In genomic region chr12:116306536-116306935, GRCh38 we compare ENCODE assay signal across 24 cellular contexts. TPM values are rescaled to one million over a fixed set of nuclear protein-coding genes. Genes with fewer than 3 reads are reported as not detected.
A peak's percentile ranks its signal among the peaks of the same experiment; 100 is the strongest.
DNase-seq lines count a peak whose midpoint lies in the region; ATAC-seq and TF ChIP-seq lines count a peak whose summit lies in the region.
"Had no signal": no experiment of that assay in that cellular context is flagged by ENCODE, and none has a peak within 500 bp of the region (broad histone marks: within the 10 kb centered on the region; RNA-seq: fewer than 3 reads in every experiment).

No MANE protein-coding gene starts in this region.

- H3K79me2 ChIP-seq in trophoblast cell (ENCODE audit: control insufficient read depth, insufficient read depth, low read length, poor library complexity) (no peaks in the 10 kb centered on the region), H9 (ENCODE audit: insufficient read depth, low read length) (no peaks in the 10 kb centered on the region)

- no peak overlapping the region for H3T11ph ChIP-seq in H9 (ENCODE audit: low read length)

- H2AK5ac ChIP-seq in trophoblast cell (ENCODE audit: low read length) (no peak overlapping the region), H9 (ENCODE audit: insufficient read length, low read length) (no peak overlapping the region)

- no peak overlapping the region for H3K27ac Mint-ChIP-seq in stimulated activated memory B cell treated with anti-CD40 and anti-IgM and Interleukin-4, amounts not matched to agents 10 μg/mL and 1 μg/mL and 100 μg/mL, for 72 hours
- no peak overlapping the region; a peak in 1 of 7 replicates for H3K27ac Mint-ChIP-seq in H9
- H3K27ac Mint-ChIP-seq: CD8-positive, alpha-beta T cell; GM23338 had no signal

- H3K79me1 ChIP-seq in trophoblast cell (ENCODE audit: low read length) (no peaks in the 10 kb centered on the region), H9 (ENCODE audit: insufficient read depth, low read depth, low read length, poor library complexity, severe bottlenecking) (no peaks in the 10 kb centered on the region)

- no peaks in the 10 kb centered on the region for H3K36me3 Mint-ChIP-seq in stimulated activated memory B cell treated with anti-CD40 and anti-IgM and Interleukin-4, amounts not matched to agents 10 μg/mL and 1 μg/mL and 100 μg/mL, for 72 hours
- H3K36me3 Mint-ChIP-seq in H9 (ENCODE audit: insufficient read depth in 1 of 3, low read depth in 3 of 3) = peaks cover 0 to 5% (median 3%) of the 10 kb centered on the region in 3 experiments; a peak in 4 of 7 replicates
- H3K36me3 Mint-ChIP-seq: CD8-positive, alpha-beta T cell had no signal

- no peak overlapping the region for H2BK20ac ChIP-seq in H9 (ENCODE audit: low read depth, low read length, poor library complexity, severe bottlenecking)

- H3K4me3 Mint-ChIP-seq in stimulated activated memory B cell treated with anti-CD40 and anti-IgM and Interleukin-4, amounts not matched to agents 10 μg/mL and 1 μg/mL and 100 μg/mL, for 72 hours = no peak overlapping the region
- H3K4me3 Mint-ChIP-seq in H9 = no peak overlapping the region
- H3K4me3 Mint-ChIP-seq: CD8-positive, alpha-beta T cell; GM23338 had no signal

- no peaks in the 10 kb centered on the region for H4K20me1 ChIP-seq in BLaER1 treated with 17β-estradiol and CSF1 and Interleukin-3, amounts not matched to agents 10 nM and 100 nM
- no peaks in the 10 kb centered on the region for H4K20me1 ChIP-seq in H9 (ENCODE audit: control insufficient read depth, insufficient read depth, insufficient read length)

- H3K9me3 ChIP-seq in BLaER1 treated with 17β-estradiol and CSF1 and Interleukin-3, amounts not matched to agents 10 nM and 100 nM (replicated peaks in 1 of 11) = peaks cover 12 to 21% (median 17%) of the 10 kb centered on the region in 11 experiments
- H3K9me3 ChIP-seq in trophoblast cell (ENCODE audit: insufficient read depth, low read depth, low read length) (no peaks in the 10 kb centered on the region), H9 (ENCODE audit: control insufficient read depth, low read depth, low read length) (no peaks in the 10 kb centered on the region)
- H3K9me3 ChIP-seq: HAP-1 had no signal

- no peak overlapping the region for H3K18ac ChIP-seq in trophoblast cell (ENCODE audit: low read length)
- no peak overlapping the region for H3K18ac ChIP-seq in H9 (ENCODE audit: insufficient read length, low read depth, low read length)

- DNase-seq in HT1080 (ENCODE audit: low read depth) (peak; percentile 11), fibroblast of villous mesenchyme (ENCODE audit: low read depth) (peak; percentile 87), trophoblast cell (no peak), NCI-H146 (lab: John Stamatoyannopoulos, UW) (no peak), H9 (no peak)
- DNase-seq: CD8-positive, alpha-beta T cell; DMS 273 treated with DMSO at 0.1 percent for 48 hours; DMS79 treated with DMSO at 0.1 percent for 48 hours; NCI-H1092; NCI-H1417 treated with DMSO at 0.1 percent for 48 hours; NCI-H187 treated with DMSO at 0.1 percent for 48 hours; NCI-H2171 treated with DMSO at 0.1 percent for 48 hours; NCI-H345; NCI-H510A treated with DMSO at 0.1 percent for 48 hours; PC-3; SJCRH30 had no signal

- H3K56ac ChIP-seq in H9 (ENCODE audit: insufficient read length, low read depth, low read length) = no peak overlapping the region

- no peak overlapping the region for H4K12ac ChIP-seq in trophoblast cell (ENCODE audit: low read depth, low read length)

- H3K36me3 ChIP-seq in BLaER1 treated with 17β-estradiol and CSF1 and Interleukin-3, amounts not matched to agents 10 nM and 100 nM = no peaks in the 10 kb centered on the region
- no peaks in the 10 kb centered on the region for H3K36me3 ChIP-seq in trophoblast cell (ENCODE audit: control insufficient read depth in 1 of 2, insufficient read depth in 2 of 2, low read length in 2 of 2)
- H3K36me3 ChIP-seq: HAP-1, SJCRH30 had no signal

- no peak overlapping the region for H2BK12ac ChIP-seq in trophoblast cell (ENCODE audit: low read length)
- no peak overlapping the region for H2BK12ac ChIP-seq in H9 (ENCODE audit: insufficient read length, low read depth, low read length)

- peaks cover 24 to 62% (median 48%) of the 10 kb centered on the region in 10 experiments for H3K4me1 ChIP-seq in BLaER1 treated with 17β-estradiol and CSF1 and Interleukin-3, amounts not matched to agents 10 nM and 100 nM
- H3K4me1 ChIP-seq in trophoblast cell (ENCODE audit: control insufficient read depth in 1 of 2, insufficient read depth in 2 of 2, low read length in 2 of 2) = no peaks in the 10 kb centered on the region
- no peaks in the 10 kb centered on the region for H3K4me1 ChIP-seq in H9 (ENCODE audit: insufficient read depth, low read length)
- H3K4me1 ChIP-seq: HAP-1, SJCRH30 had no signal

- peak overlapping the region; percentile 33 for H3K23ac ChIP-seq in trophoblast cell (ENCODE audit: low read length)
- H3K23ac ChIP-seq in H9 (ENCODE audit: insufficient read length, low read depth, low read length) = no peak overlapping the region

- H3K9ac ChIP-seq in BLaER1 treated with 17β-estradiol and CSF1 and Interleukin-3, amounts not matched to agents 10 nM and 100 nM = no peak overlapping the region
- H3K9ac ChIP-seq in trophoblast cell (ENCODE audit: low read length) (no peak overlapping the region), H9 (ENCODE audit: extremely low read depth, insufficient read length, low read length) (no peak overlapping the region)
- H3K9ac ChIP-seq: KMS-11 had no signal

- no peak overlapping the region for H2AFZ ChIP-seq in trophoblast cell (ENCODE audit: insufficient read depth, low read length, poor library complexity)
- no peak overlapping the region for H2AFZ ChIP-seq in H9 (ENCODE audit: low read length)
- H2AFZ ChIP-seq: GM23338 had no signal

- peak overlapping the region in 8 of 11 experiments; percentile 1 to 83 (median 39); a peak in 8 of 22 replicates for H3K4me2 ChIP-seq in BLaER1 treated with 17β-estradiol and CSF1 and Interleukin-3, amounts not matched to agents 10 nM and 100 nM
- H3K4me2 ChIP-seq in trophoblast cell (ENCODE audit: low read length) (no peak overlapping the region), H9 (ENCODE audit: insufficient read depth, insufficient read length, low read length) (no peak overlapping the region)
- H3K4me2 ChIP-seq: GM23338, KMS-11 had no signal

- H3K27ac ChIP-seq in BLaER1 treated with 17β-estradiol and CSF1 and Interleukin-3, amounts not matched to agents 10 nM and 100 nM = peak overlapping the region in 3 of 11 experiments; percentile 3 to 18 (median 8); a peak in 3 of 22 replicates
- H3K27ac ChIP-seq in trophoblast cell (ENCODE audit: low read depth, low read length) (no peak overlapping the region), H9 (ENCODE audit: insufficient read length, low read depth, low read length) (no peak overlapping the region)
- H3K27ac ChIP-seq: C4-2B, KMS-11, SJCRH30 had no signal

- no peak overlapping the region for H3K4me3 ChIP-seq in BLaER1 treated with 17β-estradiol and CSF1 and Interleukin-3, amounts not matched to agents 10 nM and 100 nM
- H3K4me3 ChIP-seq in fibroblast of villous mesenchyme (ENCODE audit: low read depth, low read length) (no peak overlapping the region), trophoblast cell (ENCODE audit: low read depth, low read length) (no peak overlapping the region)
- H3K4me3 ChIP-seq: GM23338, HAP-1, SJCRH30 had no signal

- no peak overlapping the region for H4K5ac ChIP-seq in H9 (ENCODE audit: insufficient read length, low read depth, low read length)

- H2BK120ac ChIP-seq in trophoblast cell (ENCODE audit: insufficient read depth, low read length, poor library complexity) = no peak overlapping the region
- no peak overlapping the region for H2BK120ac ChIP-seq in H9 (ENCODE audit: low read depth, low read length, poor library complexity, severe bottlenecking)

- WGBS in trophoblast cell (ENCODE audit: extremely low coverage, insufficient coverage, insufficient read length) = no CpG with 5 or more reads among the region's 3 CpGs
- WGBS in H9 (ENCODE audit: extremely low coverage, insufficient read length, low lambda C conversion rate) = no CpG with 5 or more reads among the region's 3 CpGs

- no peaks in the 10 kb centered on the region for H3K23me2 ChIP-seq in H9 (ENCODE audit: insufficient read length, low read depth, low read length, poor library complexity, severe bottlenecking)

- H3K4ac ChIP-seq in trophoblast cell (ENCODE audit: low read depth, low read length) = no peak overlapping the region
- H3K4ac ChIP-seq in H9 (ENCODE audit: low read depth, low read length) = no peak overlapping the region

- H3K9me3 Mint-ChIP-seq in stimulated activated memory B cell treated with anti-CD40 and anti-IgM and Interleukin-4, amounts not matched to agents 10 μg/mL and 1 μg/mL and 100 μg/mL, for 72 hours = peaks cover 9% of the 10 kb centered on the region
- peaks cover 4 to 9% of the 10 kb centered on the region in 2 experiments; a peak in 2 of 5 replicates for H3K9me3 Mint-ChIP-seq in H9

- no peak for ATAC-seq in stimulated activated memory B cell treated with anti-CD40 and anti-IgM and Interleukin-4, amounts not matched to agents 10 μg/mL and 1 μg/mL and 100 μg/mL, for 72 hours
- ATAC-seq: CD8-positive, alpha-beta T cell; GM23338; PC-3; Right ventricle myocardium inferior; SK-N-SH treated with all-trans-retinoic acid at 6 μM for 48 hours had no signal

- no peaks in the 10 kb centered on the region for H3K27me3 Mint-ChIP-seq in stimulated activated memory B cell treated with anti-CD40 and anti-IgM and Interleukin-4, amounts not matched to agents 10 μg/mL and 1 μg/mL and 100 μg/mL, for 72 hours
- H3K27me3 Mint-ChIP-seq in H9 (ENCODE audit: low read depth) = no peaks in the 10 kb centered on the region; the same call in 1 of the 2 replicates

- H2BK15ac ChIP-seq in H9 (ENCODE audit: low read depth, low read length) = no peak overlapping the region

- H4K91ac ChIP-seq in trophoblast cell (ENCODE audit: low read depth, low read length) (no peak overlapping the region), H9 (ENCODE audit: insufficient read length, low read depth, low read length) (no peak overlapping the region)

- no peak overlapping the region for H2BK5ac ChIP-seq in trophoblast cell (ENCODE audit: low read depth, low read length, poor library complexity)
- H2BK5ac ChIP-seq in H9 (ENCODE audit: insufficient read length, low read length) = no peak overlapping the region

- no peaks in the 10 kb centered on the region for H3K4me1 Mint-ChIP-seq in stimulated activated memory B cell treated with anti-CD40 and anti-IgM and Interleukin-4, amounts not matched to agents 10 μg/mL and 1 μg/mL and 100 μg/mL, for 72 hours
- H3K4me1 Mint-ChIP-seq in H9 = peaks cover 5 to 13% of the 10 kb centered on the region in 2 experiments

- H3K27me3 ChIP-seq in BLaER1 treated with 17β-estradiol and CSF1 and Interleukin-3, amounts not matched to agents 10 nM and 100 nM = no peaks in the 10 kb centered on the region
- H3K27me3 ChIP-seq in trophoblast cell (ENCODE audit: insufficient read depth, low read length) = no peaks in the 10 kb centered on the region
- no peaks in the 10 kb centered on the region for H3K27me3 ChIP-seq in H9 (ENCODE audit: insufficient read depth, low read length)
- H3K27me3 ChIP-seq: SJCRH30 had no signal

- H3K14ac ChIP-seq in trophoblast cell (ENCODE audit: low read length) = no peak overlapping the region
- H3K14ac ChIP-seq in H9 (ENCODE audit: insufficient read depth, low read length) = no peak overlapping the region

- H4K8ac ChIP-seq in trophoblast cell (ENCODE audit: low read depth, low read length) = no peak overlapping the region
- H4K8ac ChIP-seq in H9 (replicated peaks; ENCODE audit: insufficient read length, low read depth, low read length) = no peak overlapping the region

- no peak for TF ChIP-seq CTCF in fibroblast of villous mesenchyme (IDR thresholded peaks at IDR 0.05; ENCODE audit: insufficient read depth, low read depth, low read length)
- TF ChIP-seq CTCF in H9 (conservative IDR thresholded peaks at IDR 0.05) = no peak

RNA-seq across cellular contexts. Expression of gene MED13L, which starts 29.0 kb away (rescaled TPM):
- total RNA-seq in HT1080 (2014; rRNA removed; shearing (Covaris generic)) = 25.8 and 27.5 TPM in 2 replicates
- polyA plus RNA-seq in HT1080 (2015; cell fraction: cytosol; rRNA removed) = 19.0 and 28.7 TPM in 2 replicates
- polyA plus RNA-seq in HT1080 (2015; cell fraction: nucleus; rRNA removed) = 47.2 and 51.0 TPM in 2 replicates
- total RNA-seq in fibroblast of villous mesenchyme (120 and 189 TPM in 2 replicates), H9 (2021) (51.3 and 52.4 TPM in 2 replicates)
- 34.4 and 38.4 TPM in 2 replicates for polyA plus RNA-seq in trophoblast cell (2013)

Comparison
In these comparisons a context has a peak if more than half of its experiments do, and no peak if none do; other contexts are left out.
1. H3K4me2 ChIP-seq: peak in BLaER1 treated with 17β-estradiol and CSF1 and Interleukin-3, amounts not matched to agents 10 nM and 100 nM (8 of 11); none in trophoblast cell (single experiment) and H9 (single experiment).
2. DNase-seq: peak in HT1080 (single experiment) and fibroblast of villous mesenchyme (single experiment); none in trophoblast cell (0 of 2), NCI-H146 (single experiment) and H9 (single experiment).